ENCODE assay signal across 15 cellular contexts in genomic region chr21:25515484-25516405, GRCh38.
DNase-seq lines count a peak whose midpoint lies in the region; ATAC-seq and TF ChIP-seq lines count a peak whose summit lies in the region.
"Had no signal": no experiment of that assay in that cellular context is flagged by ENCODE, and none has a peak within 500 bp of the region (broad histone marks: within the 10 kb centered on the region; RNA-seq: fewer than 3 reads in every experiment).

No MANE protein-coding gene starts in this region.

- no peak overlapping the region for H2AFZ ChIP-seq in GM23248

- no peaks in the 10 kb centered on the region for H3K79me2 ChIP-seq in GM23248 (ENCODE audit: insufficient read depth)

- no peak overlapping the region for H3K4me3 ChIP-seq in cardiac muscle cell
- no peak overlapping the region for H3K4me3 ChIP-seq in fibroblast of mammary gland (ENCODE audit: control insufficient read depth, low read depth, low read length)
- H3K4me3 ChIP-seq in GM23248, result no peak overlapping the region
- H3K4me3 ChIP-seq: stomach, vagina had no signal

- no peak for ATAC-seq in Right ventricle myocardium superior (ENCODE audit: poor library complexity)

- WGBS in GM23248 (ENCODE audit: low coverage in 1 of 2, low lambda C conversion rate in 2 of 2, missing lambda C conversion rate in 2 of 2), 2 experiments, result 89 to 95% methylated on average over 3 of the region's 3 CpGs

- peak in 1 of 2 donors; percentile 14 for DNase-seq in cardiac muscle cell (ENCODE audit: low read depth in 1 of 2, low spot score in 1 of 2)
- no peak for DNase-seq in Right ventricle myocardium superior
- DNase-seq in RKO (ENCODE audit: low spot score), result peak; percentile 23
- peak; percentile 38 for DNase-seq in fibroblast of mammary gland (ENCODE audit: low read depth)
- peak; percentile 49 for DNase-seq in stromal cell of bone marrow (ENCODE audit: low read depth)
- no peak for DNase-seq in GM23248
- DNase-seq in NCI-H2107 (lab: John Stamatoyannopoulos, UW), result no peak
- no peak for DNase-seq in HK-2 (ENCODE audit: unreplicated experiment)
- DNase-seq: cortex of kidney, DMS153, H9, MV-4-11, stomach had no signal

- no peaks in the 10 kb centered on the region for H4K20me1 ChIP-seq in GM23248 (ENCODE audit: insufficient read depth)

- TF ChIP-seq CTCF in cardiac muscle cell (IDR thresholded peaks at IDR 0.05; ENCODE audit: low read depth, low read length), result no peak
- no peak for TF ChIP-seq CTCF in fibroblast of mammary gland (conservative IDR thresholded peaks at IDR 0.05; ENCODE audit: control insufficient read depth, insufficient read depth, low read depth, low read length)

- H3K9ac ChIP-seq in GM23248, result no peak overlapping the region

- H3K9me2 ChIP-seq in GM23248 (ENCODE audit: insufficient read depth), result no peaks in the 10 kb centered on the region

- in situ Hi-C loops in GM23248 (cut with MboI), result no loop called here

- H3F3A ChIP-seq in GM23248 (ENCODE audit: insufficient read depth), result no peaks in the 10 kb centered on the region

- H3K4me2 ChIP-seq in GM23248 (ENCODE audit: unreplicated experiment), result no peak overlapping the region

- H3K27ac ChIP-seq in cardiac muscle cell, result peak overlapping the region; percentile 34
- H3K27ac ChIP-seq in GM23248, result no peak overlapping the region
- H3K27ac ChIP-seq: epithelial cell of prostate, stomach, vagina had no signal

- H3K9me3 ChIP-seq in cardiac muscle cell (ENCODE audit: low read depth) (no peaks in the 10 kb centered on the region), GM23248 (ENCODE audit: low read depth) (no peaks in the 10 kb centered on the region)
- H3K9me3 ChIP-seq: vagina had no signal

- H3K27me3 ChIP-seq in cardiac muscle cell (no peaks in the 10 kb centered on the region), GM23248 (replicated peaks; ENCODE audit: insufficient read depth) (no peaks in the 10 kb centered on the region)
- H3K27me3 ChIP-seq: stomach, vagina had no signal

- peaks cover 14% of the 10 kb centered on the region for H3K4me1 ChIP-seq in cardiac muscle cell (ENCODE audit: low read depth)
- H3K4me1 ChIP-seq in GM23248 (ENCODE audit: insufficient read depth), result no peaks in the 10 kb centered on the region
- H3K4me1 ChIP-seq: stomach, vagina had no signal

- H3K36me3 ChIP-seq in cardiac muscle cell (no peaks in the 10 kb centered on the region), GM23248 (ENCODE audit: low read depth) (no peaks in the 10 kb centered on the region)
- H3K36me3 ChIP-seq: stomach, vagina had no signal

- intact Hi-C loops in Right ventricle myocardium superior (cut with DNase I), result no loop called here

Comparison
In these comparisons a context has a peak if more than half of its experiments do, and no peak if none do; other contexts are left out.
1. DNase-seq: peak in RKO (single experiment), fibroblast of mammary gland (single experiment) and stromal cell of bone marrow (single experiment); none in Right ventricle myocardium superior (single experiment), GM23248 (single experiment), NCI-H2107 (single experiment) and HK-2 (single experiment).